9 cellular contexts compared by ENCODE assay signal in the genomic region with DNA sequence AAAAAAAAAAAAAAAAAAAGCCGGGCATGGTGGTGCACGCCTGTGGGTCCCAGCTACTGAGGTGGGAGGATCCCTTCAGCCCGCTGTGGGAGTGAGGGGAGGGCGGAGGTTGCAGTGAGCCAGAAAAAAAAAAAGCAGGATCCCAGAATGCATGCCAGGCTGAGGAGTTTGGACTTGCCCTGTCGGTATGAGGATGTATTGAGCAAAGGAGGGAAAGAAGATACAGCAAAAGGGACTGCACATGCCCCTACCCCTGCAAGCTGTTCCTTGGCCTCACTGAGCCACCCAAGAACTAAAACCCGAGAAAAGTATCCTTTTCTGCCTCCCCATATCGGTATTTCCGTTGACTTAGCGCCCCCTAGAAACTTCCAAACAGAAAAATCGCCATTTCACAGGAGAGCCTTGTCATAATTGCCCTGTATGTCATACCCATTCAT. TPM values are rescaled to one million over a fixed set of nuclear protein-coding genes. Genes with fewer than 3 reads are reported as not detected.
A peak's percentile ranks its signal among the peaks of the same experiment; 100 is the strongest.
DNase-seq lines count a peak whose midpoint lies in the region; ATAC-seq and TF ChIP-seq lines count a peak whose summit lies in the region.
"Had no signal": no experiment of that assay in that cellular context is flagged by ENCODE, and none has a peak within 500 bp of the region (broad histone marks: within the 10 kb centered on the region; RNA-seq: fewer than 3 reads in every experiment).

No MANE protein-coding gene starts in this region.

- peaks cover 32 to 36% (median 35%) of the 10 kb centered on the region in 3 donors for H3K4me1 Mint-ChIP-seq in CD8-positive, alpha-beta memory T cell

- no peak for ATAC-seq in lower lobe of right lung
- ATAC-seq in GM18867 (IDR thresholded peaks at IDR 0.05; ENCODE audit: unreplicated experiment) = no peak

- TF ChIP-seq POLR2A in tibial nerve (IDR thresholded peaks at IDR 0.05) = no peak

- CTCF ChIA-PET in CD8-positive, alpha-beta memory T cell (lab: Charles Lee) = interaction anchor here (0.9 to 2.5 kb wide), 3 partner anchors 9 to 217 kb away, joined by 3 to 8 read pairs (median 3); no protein-coding TSS in a partner anchor

- peak overlapping the region; percentile 54 to 80 (median 68) for H3K4me3 Mint-ChIP-seq in CD8-positive, alpha-beta memory T cell

- peaks cover 32% of the 10 kb centered on the region for H3K4me1 ChIP-seq in CD8-positive, alpha-beta memory T cell (ENCODE audit: insufficient read depth, low read length)
- peaks cover 18% of the 10 kb centered on the region for H3K4me1 ChIP-seq in lower lobe of right lung
- peaks cover 0 to 29% (median 12%) of the 10 kb centered on the region in 4 donors for H3K4me1 ChIP-seq in tibial nerve
- H3K4me1 ChIP-seq in tibial artery = peaks cover 0 to 15% (median 15%) of the 10 kb centered on the region in 4 donors

- no peak for DNase-seq in CD8-positive, alpha-beta memory T cell
- DNase-seq in HL-60 (ENCODE audit: low read depth in 1 of 2, low spot score in 1 of 2) (peak in 1 of 2 experiments; percentile 41), lower lobe of right lung (no peak), tibial nerve (ENCODE audit: low spot score in 2 of 2) (no peak), NCI-H1417 treated with DMSO at 0.1 percent for 48 hours (lab: John Stamatoyannopoulos, UW) (no peak), tibial artery (no peak)
- DNase-seq: ovary had no signal

- 36 to 41% methylated on average over 10 of the region's 10 CpGs for WGBS in tibial nerve, 2 donors

- no peaks in the 10 kb centered on the region for H3K27me3 Mint-ChIP-seq in CD8-positive, alpha-beta memory T cell

- TF ChIP-seq EP300 in tibial nerve (IDR thresholded peaks at IDR 0.05) = no peak

- TF ChIP-seq CTCF in HL-60 (IDR thresholded peaks at IDR 0.05; ENCODE audit: insufficient read depth, low read length) (peak; percentile 15), WI38 (IDR thresholded peaks at IDR 0.05; ENCODE audit: low read depth, low read length) (0 out of 2 replicates have a peak, but pooled peaks have one; percentile 17), lower lobe of right lung (IDR thresholded peaks at IDR 0.05) (peak; percentile 25), tibial nerve (IDR thresholded peaks at IDR 0.05) (peak in 1 of 5 experiments; percentile 21), tibial artery (IDR thresholded peaks at IDR 0.05) (no peak)

- H3K27me3 ChIP-seq in CD8-positive, alpha-beta memory T cell (ENCODE audit: insufficient read depth, low read length, poor library complexity, severe bottlenecking) = no peaks in the 10 kb centered on the region
- no peaks in the 10 kb centered on the region for H3K27me3 ChIP-seq in HL-60 (ENCODE audit: insufficient read depth, poor library complexity, severe bottlenecking)
- H3K27me3 ChIP-seq in lower lobe of right lung (ENCODE audit: low read depth) = no peaks in the 10 kb centered on the region
- no peaks in the 10 kb centered on the region for H3K27me3 ChIP-seq in tibial nerve
- H3K27me3 ChIP-seq in tibial artery = no peaks in the 10 kb centered on the region
- H3K27me3 ChIP-seq: ovary had no signal

- peak overlapping the region in 3 of 8 donors; percentile 50 to 64 (median 51) for H3K27ac Mint-ChIP-seq in CD8-positive, alpha-beta memory T cell

- H3K36me3 ChIP-seq in CD8-positive, alpha-beta memory T cell (ENCODE audit: insufficient read depth, low read length) = peaks cover 14% of the 10 kb centered on the region
- H3K36me3 ChIP-seq in lower lobe of right lung = peaks cover 14% of the 10 kb centered on the region
- H3K36me3 ChIP-seq in tibial nerve = peaks cover 0 to 16% (median 0%) of the 10 kb centered on the region in 3 donors
- H3K36me3 ChIP-seq in tibial artery = peaks cover 0 to 16% (median 11%) of the 10 kb centered on the region in 3 donors
- H3K36me3 ChIP-seq: ovary had no signal

- no peak overlapping the region for H3K27ac ChIP-seq in CD8-positive, alpha-beta memory T cell (ENCODE audit: low read depth, low read length)
- H3K27ac ChIP-seq in HL-60 (replicated peaks) = no peak overlapping the region
- H3K27ac ChIP-seq in lower lobe of right lung = no peak overlapping the region
- H3K27ac ChIP-seq in tibial nerve = no peak overlapping the region
- H3K27ac ChIP-seq in tibial artery = no peak overlapping the region
- H3K27ac ChIP-seq: ovary had no signal

- POLR2A ChIA-PET in CD8-positive, alpha-beta memory T cell (lab: Charles Lee) = interaction anchor here (1.1 kb wide), 1 partner anchor 102 kb away, joined by 7 read pairs; a partner anchor contains a TSS

- peaks cover 0 to 25% (median 2%) of the 10 kb centered on the region in 3 donors for H3K36me3 Mint-ChIP-seq in CD8-positive, alpha-beta memory T cell

- no peaks in the 10 kb centered on the region for H3K9me3 ChIP-seq in CD8-positive, alpha-beta memory T cell (ENCODE audit: low read length)
- H3K9me3 ChIP-seq in lower lobe of right lung = no peaks in the 10 kb centered on the region
- no peaks in the 10 kb centered on the region for H3K9me3 ChIP-seq in tibial nerve
- no peaks in the 10 kb centered on the region for H3K9me3 ChIP-seq in tibial artery
- H3K9me3 ChIP-seq: ovary had no signal

- no peaks in the 10 kb centered on the region for H3K9me3 Mint-ChIP-seq in CD8-positive, alpha-beta memory T cell

- no peak overlapping the region for H3K4me3 ChIP-seq in CD8-positive, alpha-beta memory T cell (ENCODE audit: low read length)
- H3K4me3 ChIP-seq in HL-60 (replicated peaks; ENCODE audit: insufficient read depth, low read length) (no peak overlapping the region), WI38 (ENCODE audit: low read depth, low read length) (no peak overlapping the region), lower lobe of right lung (no peak overlapping the region), tibial nerve (no peak overlapping the region), tibial artery (no peak overlapping the region)

- intact Hi-C loops in lower lobe of right lung (cut with DNase I) = no loop called here
- intact Hi-C loops in tibial artery (cut with DNase I; ENCODE audit: low total_unique reads) = no loop called here

RNA-seq across cellular contexts. Expression of a gene that starts 1.3 kb away (rescaled TPM):
- 100 to 1,000 TPM; 123 to 131 TPM for total RNA-seq in CD8-positive, alpha-beta memory T cell
- polyA plus RNA-seq in CD8-positive, alpha-beta memory T cell = 58.7 TPM
- total RNA-seq in lower lobe of right lung (17.9 TPM), tibial nerve (10 to 100 TPM; 22.2 to 44.4 (median 29.6) TPM)

RNA-seq across cellular contexts. Expression of a gene that starts 11.0 kb away (rescaled TPM):
- total RNA-seq in CD8-positive, alpha-beta memory T cell = 10 to 100 TPM; 63.0 to 69.1 TPM
- 113 TPM for polyA plus RNA-seq in CD8-positive, alpha-beta memory T cell
- total RNA-seq in lower lobe of right lung = 62.2 TPM
- 100 to 1,000 TPM in 1 of 4 donors, 10 to 100 TPM in 3; 53.1 to 105 (median 82.7) TPM for total RNA-seq in tibial nerve

RNA-seq across cellular contexts. Expression of a gene that starts 16.6 kb away (rescaled TPM):
- not detected for total RNA-seq in CD8-positive, alpha-beta memory T cell
- not detected for polyA plus RNA-seq in CD8-positive, alpha-beta memory T cell
- total RNA-seq in lower lobe of right lung (0.21 TPM), tibial nerve (10 to 100 TPM in 2 of 4 donors, 1 to 10 TPM in 2; 1.8 to 20.3 (median 10.6) TPM)

RNA-seq across cellular contexts. Expression of a gene that starts 23.1 kb away (rescaled TPM):
- 1 to 10 TPM; 7.3 to 7.4 TPM for total RNA-seq in CD8-positive, alpha-beta memory T cell
- 2.3 TPM for polyA plus RNA-seq in CD8-positive, alpha-beta memory T cell
- total RNA-seq in lower lobe of right lung (not detected), tibial nerve (not detected)

RNA-seq across cellular contexts. Expression of a gene that starts 30.2 kb away (rescaled TPM):
- 1 to 10 TPM; 4.4 to 4.7 TPM for total RNA-seq in CD8-positive, alpha-beta memory T cell
- not detected for polyA plus RNA-seq in CD8-positive, alpha-beta memory T cell
- total RNA-seq in lower lobe of right lung (1.7 TPM), tibial nerve (1 to 10 TPM in 2 of 4 donors, under 1 TPM in 2; 0.21 to 2.4 (median 0.97) TPM)

Comparison
In these comparisons a context has a peak if more than half of its experiments do, and no peak if none do; other contexts are left out.
1. CTCF ChIP-seq: peak in HL-60 (single experiment), WI38 (single experiment) and lower lobe of right lung (single experiment); none in tibial artery (0 of 2).